13 cellular contexts compared by ENCODE assay signal in genomic region chr5:1672396-1672795, GRCh38.
"Had no signal": no experiment of that assay in that cellular context is flagged by ENCODE, and none has a peak within 500 bp of the region (broad histone marks: within the 10 kb centered on the region; RNA-seq: fewer than 3 reads in every experiment).

No MANE protein-coding gene starts in this region.

- H3K4me3 ChIP-seq: esophagus squamous epithelium, pancreas, skin epidermis, tibial nerve had no signal

- H3K4me3 Mint-ChIP-seq: activated CD4-positive, alpha-beta memory T cell treated with anti-CD3 and anti-CD28 coated beads for 36 hours; activated naive CD8-positive, alpha-beta T cell treated with anti-CD3 and anti-CD28 coated beads for 36 hours; activated T-cell treated with anti-CD3 and anti-CD28 coated beads, Interleukin-2, amount 50 U/mL, for 72 hours had no signal

- H3K36me3 Mint-ChIP-seq: activated CD4-positive, alpha-beta memory T cell treated with anti-CD3 and anti-CD28 coated beads for 36 hours; activated naive CD8-positive, alpha-beta T cell treated with anti-CD3 and anti-CD28 coated beads for 36 hours had no signal

- DNase-seq: activated CD4-positive, alpha-beta memory T cell treated with anti-CD3 and anti-CD28 coated beads for 36 hours; activated CD4-positive, CD25-positive, alpha-beta regulatory T cell treated with anti-CD3 and anti-CD28 coated beads, Interleukin-2, amount 50 U/mL, for 72 hours; activated gamma-delta T cell treated with Interleukin-2 at 50 U/mL for 16 hours; activated naive CD8-positive, alpha-beta T cell treated with anti-CD3 and anti-CD28 coated beads for 36 hours; activated T-cell treated with anti-CD3 and anti-CD28 coated beads, Interleukin-2, amount 50 U/mL, for 72 hours; anterior cingulate cortex; esophagus squamous epithelium; foreskin fibroblast; mesenchymal stem cell had no signal

- ATAC-seq: activated T-cell treated with anti-CD3 and anti-CD28 coated beads, Interleukin-2, amount 50 U/mL, for 72 hours; left lobe of liver; pancreas had no signal

- H3K27ac ChIP-seq: esophagus squamous epithelium, pancreas, skin epidermis, tibial nerve had no signal

- H3K27ac Mint-ChIP-seq: activated CD4-positive, alpha-beta memory T cell treated with anti-CD3 and anti-CD28 coated beads for 36 hours; activated naive CD8-positive, alpha-beta T cell treated with anti-CD3 and anti-CD28 coated beads for 36 hours; activated T-cell treated with anti-CD3 and anti-CD28 coated beads, Interleukin-2, amount 50 U/mL, for 72 hours had no signal

- H3K9me3 ChIP-seq: esophagus squamous epithelium, pancreas had no signal

- H3K27me3 ChIP-seq: pancreas had no signal

- H3K9me3 Mint-ChIP-seq: activated CD4-positive, alpha-beta memory T cell treated with anti-CD3 and anti-CD28 coated beads for 36 hours; activated naive CD8-positive, alpha-beta T cell treated with anti-CD3 and anti-CD28 coated beads for 36 hours; activated T-cell treated with anti-CD3 and anti-CD28 coated beads, Interleukin-2, amount 50 U/mL, for 72 hours had no signal

- H3K4me1 ChIP-seq: pancreas had no signal

- H3K36me3 ChIP-seq: esophagus squamous epithelium, pancreas, tibial nerve had no signal
